18 cellular contexts compared by ENCODE assay signal in genomic region chr1:164836614-164837018, GRCh38.
DNase-seq lines count a peak whose midpoint lies in the region; ATAC-seq and TF ChIP-seq lines count a peak whose summit lies in the region.
"Had no signal": no experiment of that assay in that cellular context is flagged by ENCODE, and none has a peak within 500 bp of the region (broad histone marks: within the 10 kb centered on the region; RNA-seq: fewer than 3 reads in every experiment).

No MANE protein-coding gene starts in this region.

- no peaks in the 10 kb centered on the region for H3K27me3 ChIP-seq in right atrium auricular region
- no peaks in the 10 kb centered on the region for H3K27me3 ChIP-seq in left ventricle myocardium inferior (ENCODE audit: low read depth)
- H3K27me3 ChIP-seq: suprapubic skin had no signal

- H3K4me1 ChIP-seq in right atrium auricular region (peaks cover 0 to 22% of the 10 kb centered on the region in 2 donors), left ventricle myocardium inferior (peaks cover 56% of the 10 kb centered on the region)
- H3K4me1 ChIP-seq: A549, suprapubic skin had no signal

- intact Hi-C loops in Right ventricle myocardium superior (cut with DNase I) (no loop called here), left ventricle myocardium inferior (cut with micrococcal nuclease) (no loop called here)

- no peak for TF ChIP-seq CTCF in right atrium auricular region (IDR thresholded peaks at IDR 0.05)
- no peak for TF ChIP-seq CTCF in left ventricle myocardium inferior (IDR thresholded peaks at IDR 0.05; ENCODE audit: borderline replicate concordance)

- DNase-seq in Right ventricle myocardium superior (no peak), right atrium auricular region (ENCODE audit: low spot score) (no peak), NCI-H69 (lab: John Stamatoyannopoulos, UW) (peak; percentile 97), left ventricle myocardium inferior (no peak), SHP77 (lab: John Stamatoyannopoulos, UW) (no peak), HPDE6-E6E7 (ENCODE audit: extremely low spot score) (no peak)
- DNase-seq: activated naive CD8-positive, alpha-beta T cell treated with anti-CD3 and anti-CD28 coated beads, Interleukin-2, amount 50 U/mL, for 24 hours; activated T-cell treated with anti-CD3 and anti-CD28 coated beads, Interleukin-2, amount 50 U/mL, for 72 hours; CD8-positive, alpha-beta T cell; foreskin fibroblast; naive thymus-derived CD8-positive, alpha-beta T cell; NCI-H446 had no signal

- peak; percentile 78 for ATAC-seq in Right ventricle myocardium superior (ENCODE audit: poor library complexity)
- ATAC-seq in HG03280 (IDR thresholded peaks at IDR 0.05; ENCODE audit: unreplicated experiment): no peak
- no peak for ATAC-seq in HG02870 (IDR thresholded peaks at IDR 0.05; ENCODE audit: unreplicated experiment)
- ATAC-seq: A549; activated naive CD8-positive, alpha-beta T cell treated with anti-CD3 and anti-CD28 coated beads, Interleukin-2, amount 50 U/mL, for 24 hours; activated T-cell treated with anti-CD3 and anti-CD28 coated beads, Interleukin-2, amount 50 U/mL, for 72 hours; CD8-positive, alpha-beta T cell; GM23338; naive thymus-derived CD8-positive, alpha-beta T cell had no signal

- H3K27ac ChIP-seq in right atrium auricular region (peak overlapping the region in 1 of 2 donors; percentile 59), left ventricle myocardium inferior (replicated peaks) (peak overlapping the region; percentile 61)
- H3K27ac ChIP-seq: A549, suprapubic skin had no signal

- no peaks in the 10 kb centered on the region for H3K9me3 ChIP-seq in right atrium auricular region
- no peaks in the 10 kb centered on the region for H3K9me3 ChIP-seq in left ventricle myocardium inferior (replicated peaks)
- H3K9me3 ChIP-seq: A549, suprapubic skin had no signal

- H3K4me3 ChIP-seq in right atrium auricular region: no peak overlapping the region
- H3K4me3 ChIP-seq in left ventricle myocardium inferior: no peak overlapping the region
- H3K4me3 ChIP-seq: A549, GM23338, lung, suprapubic skin had no signal

- no peaks in the 10 kb centered on the region for H3K36me3 ChIP-seq in right atrium auricular region
- no peaks in the 10 kb centered on the region for H3K36me3 ChIP-seq in left ventricle myocardium inferior
